ENCODE assay signal across 16 cellular contexts in genomic region chr22:27226666-27227065, GRCh38.
"Had no signal": no experiment of that assay in that cellular context is flagged by ENCODE, and none has a peak within 500 bp of the region (broad histone marks: within the 10 kb centered on the region; RNA-seq: fewer than 3 reads in every experiment).

No MANE protein-coding gene starts in this region.

- H3K4me1 ChIP-seq: suprapubic skin had no signal

- H3K9me3 Mint-ChIP-seq: activated naive CD8-positive, alpha-beta T cell treated with anti-CD3 and anti-CD28 coated beads, Interleukin-2, amount 10 ng/mL, durations not matched to agents 7 days and 5 days; activated T-cell treated with anti-CD3 and anti-CD28 coated beads, Interleukin-2, amount 50 U/mL, for 4 hours; dendritic cell treated with granulocyte-macrophage colony-stimulating factor and Interleukin-4, amounts not matched to agents 40 ng/mL and 50 ng/mL, for 4 days; immature natural killer cell had no signal

- H3K4me3 Mint-ChIP-seq: activated CD4-positive, alpha-beta memory T cell treated with anti-CD3 and anti-CD28 coated beads for 36 hours; activated naive CD8-positive, alpha-beta T cell treated with anti-CD3 and anti-CD28 coated beads, Interleukin-2, amount 10 ng/mL, durations not matched to agents 7 days and 5 days; activated T-cell treated with anti-CD3 and anti-CD28 coated beads, Interleukin-2, amount 50 U/mL, for 4 hours; dendritic cell treated with granulocyte-macrophage colony-stimulating factor and Interleukin-4, amounts not matched to agents 40 ng/mL and 50 ng/mL, for 4 days; immature natural killer cell; nephron progenitor cell; type B pancreatic cell had no signal

- H3K4me3 ChIP-seq: ascending aorta, suprapubic skin had no signal

- H3K27ac Mint-ChIP-seq: activated CD4-positive, alpha-beta memory T cell treated with anti-CD3 and anti-CD28 coated beads for 36 hours; activated naive CD8-positive, alpha-beta T cell treated with anti-CD3 and anti-CD28 coated beads, Interleukin-2, amount 10 ng/mL, durations not matched to agents 7 days and 5 days; dendritic cell treated with granulocyte-macrophage colony-stimulating factor and Interleukin-4, amounts not matched to agents 40 ng/mL and 50 ng/mL, for 4 days; immature natural killer cell; nephron progenitor cell; type B pancreatic cell had no signal

- DNase-seq: activated CD4-positive, alpha-beta memory T cell treated with anti-CD3 and anti-CD28 coated beads for 36 hours; activated CD4-positive, CD25-positive, alpha-beta regulatory T cell treated with anti-CD3 and anti-CD28 coated beads, Interleukin-2, amount 50 U/mL, for 72 hours; activated naive CD8-positive, alpha-beta T cell treated with anti-CD3 and anti-CD28 coated beads, Interleukin-2, amount 10 ng/mL, durations not matched to agents 7 days and 5 days; activated T-cell treated with anti-CD3 and anti-CD28 coated beads, Interleukin-2, amount 50 U/mL, for 4 hours; foreskin fibroblast; immature natural killer cell; mammary epithelial cell; nephron progenitor cell; stimulated activated CD4-positive, alpha-beta T cell treated with anti-CD3 and anti-CD28 coated beads, Interleukin-2, amount 100 ng/mL, for 48 hours; stimulated activated CD8-positive, alpha-beta memory T cell treated with anti-CD3 and anti-CD28 coated beads, Interleukin-4, amount 100 ng/mL, for 48 hours; stimulated activated naive CD8-positive, alpha-beta T cell treated with anti-CD3 and anti-CD28 coated beads, Interleukin-15, Interleukin-2, amounts not matched to agents 100 U/mL and 50 U/mL, for 24 hours had no signal

- H3K36me3 ChIP-seq: ascending aorta, suprapubic skin had no signal

- H3K36me3 Mint-ChIP-seq: activated CD4-positive, alpha-beta memory T cell treated with anti-CD3 and anti-CD28 coated beads for 36 hours; activated naive CD8-positive, alpha-beta T cell treated with anti-CD3 and anti-CD28 coated beads, Interleukin-2, amount 10 ng/mL, durations not matched to agents 7 days and 5 days; immature natural killer cell; type B pancreatic cell had no signal

- H3K4me1 Mint-ChIP-seq: activated naive CD8-positive, alpha-beta T cell treated with anti-CD3 and anti-CD28 coated beads, Interleukin-2, amount 10 ng/mL, durations not matched to agents 7 days and 5 days; immature natural killer cell; nephron progenitor cell had no signal

- H3K9me3 ChIP-seq: ascending aorta, suprapubic skin had no signal

- H3K27me3 ChIP-seq: ascending aorta, suprapubic skin had no signal

- H3K27ac ChIP-seq: ascending aorta, suprapubic skin had no signal

- ATAC-seq: activated T-cell treated with anti-CD3 and anti-CD28 coated beads, Interleukin-2, amount 50 U/mL, for 4 hours; esophagus mucosa; stimulated activated naive CD8-positive, alpha-beta T cell treated with anti-CD3 and anti-CD28 coated beads, Interleukin-15, Interleukin-2, amounts not matched to agents 100 U/mL and 50 U/mL, for 24 hours had no signal
